ENCODE assay signal across 15 cellular contexts in genomic region chr1:229225331-229225782, GRCh38. TPM values are rescaled to one million over a fixed set of nuclear protein-coding genes. Genes with fewer than 3 reads are reported as not detected.
A peak's percentile ranks its signal among the peaks of the same experiment; 100 is the strongest.
DNase-seq lines count a peak whose midpoint lies in the region; TF ChIP-seq lines count a peak whose summit lies in the region.
"Had no signal": no experiment of that assay in that cellular context is flagged by ENCODE, and none has a peak within 500 bp of the region (broad histone marks: within the 10 kb centered on the region; RNA-seq: fewer than 3 reads in every experiment).

No MANE protein-coding gene starts in this region.

- H3K36me3 ChIP-seq in WERI-Rb-1 = no peaks in the 10 kb centered on the region
- no peaks in the 10 kb centered on the region for H3K36me3 ChIP-seq in right atrium auricular region
- H3K36me3 ChIP-seq: heart right ventricle, left ventricle myocardium inferior had no signal

- no peaks in the 10 kb centered on the region for H3K27me3 ChIP-seq in WERI-Rb-1 (ENCODE audit: insufficient read depth, low read depth, severe bottlenecking)
- H3K27me3 ChIP-seq in right atrium auricular region = no peaks in the 10 kb centered on the region
- H3K27me3 ChIP-seq: heart right ventricle had no signal

- DNase-seq in DMS53 (lab: John Stamatoyannopoulos, UW) = peak; percentile 22
- DNase-seq in DMS53 treated with DMSO at 0.1 percent for 48 hours (lab: John Stamatoyannopoulos, UW; ENCODE audit: unreplicated experiment) = no peak
- DNase-seq in NOMO-1 (lab: John Stamatoyannopoulos, UW; ENCODE audit: unreplicated experiment in 2 of 2) = peak; percentile 52 to 54
- peak; percentile 65 for DNase-seq in epithelial cell of esophagus (ENCODE audit: low read depth)
- DNase-seq in ureter (ENCODE audit: low spot score) = peak; percentile 84
- DNase-seq in WERI-Rb-1 = no peak
- no peak for DNase-seq in right atrium auricular region (ENCODE audit: low spot score)
- no peak for DNase-seq in anterior cingulate cortex (lab: John Stamatoyannopoulos, UW)
- DNase-seq: 8988T; activated naive CD8-positive, alpha-beta T cell treated with anti-CD3 and anti-CD28 coated beads, Interleukin-2, amount 50 U/mL, for 24 hours; activated T-cell treated with anti-CD3 and anti-CD28 coated beads, Interleukin-2, amount 50 U/mL, for 48 hours; heart right ventricle; left ventricle myocardium inferior; naive thymus-derived CD8-positive, alpha-beta T cell; psoas muscle had no signal

- H3K9me3 ChIP-seq in WERI-Rb-1 (ENCODE audit: severe bottlenecking) (no peaks in the 10 kb centered on the region), right atrium auricular region (no peaks in the 10 kb centered on the region)
- H3K9me3 ChIP-seq: heart right ventricle, left ventricle myocardium inferior, psoas muscle had no signal

- H3K4me3 ChIP-seq in epithelial cell of esophagus (ENCODE audit: low read length) (no peak overlapping the region), WERI-Rb-1 (ENCODE audit: low read depth, low read length) (no peak overlapping the region), right atrium auricular region (no peak overlapping the region)
- H3K4me3 ChIP-seq: heart right ventricle, left ventricle myocardium inferior, psoas muscle had no signal

- TF ChIP-seq CTCF in epithelial cell of esophagus (IDR thresholded peaks at IDR 0.05; ENCODE audit: insufficient read depth, low read depth, low read length, missing control alignments) (no peak), WERI-Rb-1 (IDR thresholded peaks at IDR 0.05; ENCODE audit: low read depth, low read length) (no peak), right atrium auricular region (IDR thresholded peaks at IDR 0.05) (no peak)

- H3K4me1 ChIP-seq in right atrium auricular region = peaks cover 0 to 41% of the 10 kb centered on the region in 2 donors

- H3K27ac ChIP-seq in WERI-Rb-1 (no peak overlapping the region), right atrium auricular region (no peak overlapping the region)
- H3K27ac ChIP-seq: heart right ventricle, left ventricle myocardium inferior, psoas muscle had no signal

RNA-seq across cellular contexts. Expression of gene RAB4A, which starts 45.6 kb away (rescaled TPM):
- 68.7 TPM for total RNA-seq in ureter
- 10 to 100 TPM; 44.4 to 60.8 TPM for total RNA-seq in right atrium auricular region

Comparison
In these comparisons a context has a peak if more than half of its experiments do, and no peak if none do; other contexts are left out.
1. DNase-seq: peak in DMS53 (single experiment), NOMO-1 (2 of 2), epithelial cell of esophagus (single experiment) and ureter (single experiment); none in DMS53 treated with DMSO at 0.1 percent for 48 hours (single experiment), WERI-Rb-1 (single experiment), right atrium auricular region (single experiment) and anterior cingulate cortex (0 of 58).